Comparison of ENCODE assay signal across 25 cellular contexts in the genomic region with DNA sequence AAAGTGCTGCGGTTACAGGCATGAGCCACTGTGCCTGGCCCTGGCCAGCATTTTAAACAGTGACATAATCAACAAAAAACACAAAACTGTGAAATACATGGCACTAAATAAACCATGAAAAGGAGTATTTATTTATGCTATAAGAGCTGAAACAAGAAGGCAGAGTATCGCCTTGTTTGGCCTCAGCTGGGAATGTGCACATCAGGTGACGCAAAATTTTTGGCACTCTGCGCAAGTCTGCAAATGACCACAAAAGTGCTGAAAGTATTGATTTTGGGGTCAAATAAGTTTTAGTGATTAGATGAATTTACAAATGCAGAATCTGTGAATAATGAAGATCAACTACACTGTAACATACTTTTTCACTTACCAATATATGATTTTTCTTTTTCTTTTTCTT. TPM values are rescaled to one million over a fixed set of nuclear protein-coding genes. Genes with fewer than 3 reads are reported as not detected.
DNase-seq lines count a peak whose midpoint lies in the region; ATAC-seq and TF ChIP-seq lines count a peak whose summit lies in the region.
"Had no signal": no experiment of that assay in that cellular context is flagged by ENCODE, and none has a peak within 500 bp of the region (broad histone marks: within the 10 kb centered on the region; RNA-seq: fewer than 3 reads in every experiment).

No MANE protein-coding gene starts in this region.

- H3K27ac Mint-ChIP-seq in activated CD4-positive, alpha-beta T cell treated with anti-CD3 and anti-CD28 coated beads, Interleukin-2, amount 10 ng/mL, durations not matched to agents 24 days and 14 days, result no peak overlapping the region
- H3K27ac Mint-ChIP-seq in activated CD8-positive, alpha-beta memory T cell treated with anti-CD3 and anti-CD28 coated beads, Interleukin-2, amount 10 ng/mL, durations not matched to agents 7 days and 5 days, result no peak overlapping the region
- H3K27ac Mint-ChIP-seq in immature natural killer cell, result no peak overlapping the region
- H3K27ac Mint-ChIP-seq: CD14-positive monocyte; CD4-positive, CD25-positive, alpha-beta regulatory T cell; CD8-positive, alpha-beta memory T cell had no signal

- no peak overlapping the region for H3K9ac ChIP-seq in liver (ENCODE audit: low read depth in 1 of 2, low read length in 2 of 2)
- H3K9ac ChIP-seq: BLaER1 had no signal

- intact Hi-C loops in activated CD4-positive, alpha-beta T cell treated with anti-CD3 and anti-CD28 coated beads, Interleukin-2, amount 10 ng/mL, durations not matched to agents 24 days and 14 days (cut with micrococcal nuclease), result no loop called here

- no peaks in the 10 kb centered on the region for H3K9me3 ChIP-seq in liver (ENCODE audit: control insufficient read depth in 4 of 4, low read length in 3 of 4)
- H3K9me3 ChIP-seq: A549, BE2C, BLaER1 had no signal

- H3K27me3 Mint-ChIP-seq in activated CD4-positive, alpha-beta T cell treated with anti-CD3 and anti-CD28 coated beads, Interleukin-2, amount 10 ng/mL, durations not matched to agents 24 days and 14 days, result peaks cover 5% of the 10 kb centered on the region
- H3K27me3 Mint-ChIP-seq in activated CD8-positive, alpha-beta memory T cell treated with anti-CD3 and anti-CD28 coated beads, Interleukin-2, amount 10 ng/mL, durations not matched to agents 7 days and 5 days, result peaks cover 4% of the 10 kb centered on the region
- H3K27me3 Mint-ChIP-seq in immature natural killer cell (ENCODE audit: low read depth in 3 of 3), result peaks cover 0 to 2% (median 2%) of the 10 kb centered on the region in 3 donors
- H3K27me3 Mint-ChIP-seq: CD4-positive, alpha-beta memory T cell had no signal

- peaks cover 10% of the 10 kb centered on the region for H3K9me3 Mint-ChIP-seq in activated CD4-positive, alpha-beta T cell treated with anti-CD3 and anti-CD28 coated beads, Interleukin-2, amount 10 ng/mL, durations not matched to agents 24 days and 14 days
- no peaks in the 10 kb centered on the region for H3K9me3 Mint-ChIP-seq in activated CD8-positive, alpha-beta memory T cell treated with anti-CD3 and anti-CD28 coated beads, Interleukin-2, amount 10 ng/mL, durations not matched to agents 7 days and 5 days (ENCODE audit: low read depth)
- no peaks in the 10 kb centered on the region for H3K9me3 Mint-ChIP-seq in immature natural killer cell

- H3K4me3 Mint-ChIP-seq in activated CD4-positive, alpha-beta T cell treated with anti-CD3 and anti-CD28 coated beads, Interleukin-2, amount 10 ng/mL, durations not matched to agents 24 days and 14 days, result no peak overlapping the region
- H3K4me3 Mint-ChIP-seq in activated CD8-positive, alpha-beta memory T cell treated with anti-CD3 and anti-CD28 coated beads, Interleukin-2, amount 10 ng/mL, durations not matched to agents 7 days and 5 days, result no peak overlapping the region
- no peak overlapping the region for H3K4me3 Mint-ChIP-seq in immature natural killer cell
- H3K4me3 Mint-ChIP-seq: CD14-positive monocyte; CD4-positive, alpha-beta memory T cell; CD4-positive, CD25-positive, alpha-beta regulatory T cell; CD8-positive, alpha-beta memory T cell had no signal

- no peaks in the 10 kb centered on the region for H3K36me3 ChIP-seq in liver (ENCODE audit: control insufficient read depth in 4 of 4, insufficient read depth in 3 of 4, low read depth in 1 of 4, low read length in 3 of 4)
- H3K36me3 ChIP-seq: BLaER1 had no signal

- 50% methylated on average over 4 of the region's 4 CpGs for whole genome bisulfite sequencing in liver

- peak; percentile 40 for DNase-seq in activated CD4-positive, alpha-beta T cell treated with anti-CD3 and anti-CD28 coated beads, Interleukin-2, amount 10 ng/mL, durations not matched to agents 24 days and 14 days
- DNase-seq in activated CD4-positive, alpha-beta T cell treated with anti-CD3 and anti-CD28 coated beads, Interleukin-2, amount 50 U/mL, for 48 hours, result no peak
- peak; percentile 72 for DNase-seq in left lobe of liver (ENCODE audit: low spot score)
- no peak for DNase-seq in ureter (ENCODE audit: low spot score)
- DNase-seq in activated CD8-positive, alpha-beta memory T cell treated with anti-CD3 and anti-CD28 coated beads, Interleukin-2, amount 10 ng/mL, durations not matched to agents 7 days and 5 days, result no peak
- DNase-seq in immature natural killer cell, result no peak
- DNase-seq: BE2C; C1 segment of cervical spinal cord; CD4-positive, alpha-beta memory T cell; CD4-positive, CD25-positive, alpha-beta regulatory T cell; CD8-positive, alpha-beta memory T cell; COR-L47; DMS 273 treated with DMSO at 0.1 percent for 48 hours; DMS153; DMS53; DMS79; DND-41; EL; GDM1 had no signal

- TF ChIP-seq RAD21 in liver (IDR thresholded peaks at IDR 0.05), result no peak

- H3K27ac ChIP-seq in liver (ENCODE audit: low read depth in 1 of 2, low read length in 2 of 2), result no peak overlapping the region
- H3K27ac ChIP-seq: 22Rv1, A549, BLaER1 had no signal

- TF ChIP-seq CTCF in liver (IDR thresholded peaks at IDR 0.05; ENCODE audit: low read depth, low read length, missing input control), result no peak

- peaks cover 0 to 5% (median under 1%) of the 10 kb centered on the region in 4 donors for H3K4me1 ChIP-seq in liver (ENCODE audit: control insufficient read depth in 4 of 4, insufficient read depth in 4 of 4, low read length in 3 of 4)
- H3K4me1 ChIP-seq: A549, BE2C had no signal

- H3K36me3 Mint-ChIP-seq in activated CD4-positive, alpha-beta T cell treated with anti-CD3 and anti-CD28 coated beads, Interleukin-2, amount 10 ng/mL, durations not matched to agents 24 days and 14 days (ENCODE audit: low read depth), result no peaks in the 10 kb centered on the region
- no peaks in the 10 kb centered on the region for H3K36me3 Mint-ChIP-seq in activated CD8-positive, alpha-beta memory T cell treated with anti-CD3 and anti-CD28 coated beads, Interleukin-2, amount 10 ng/mL, durations not matched to agents 7 days and 5 days
- H3K36me3 Mint-ChIP-seq in immature natural killer cell, result no peaks in the 10 kb centered on the region
- H3K36me3 Mint-ChIP-seq: CD14-positive monocyte; CD4-positive, alpha-beta memory T cell; CD4-positive, CD25-positive, alpha-beta regulatory T cell; CD8-positive, alpha-beta memory T cell had no signal

- no peak overlapping the region for H3K4me3 ChIP-seq in liver (ENCODE audit: low read depth in 1 of 3, low read length in 3 of 3)
- H3K4me3 ChIP-seq: A549, BLaER1, GM12878 had no signal

- H3K4me1 Mint-ChIP-seq in activated CD4-positive, alpha-beta T cell treated with anti-CD3 and anti-CD28 coated beads, Interleukin-2, amount 10 ng/mL, durations not matched to agents 24 days and 14 days, result no peaks in the 10 kb centered on the region
- H3K4me1 Mint-ChIP-seq in activated CD8-positive, alpha-beta memory T cell treated with anti-CD3 and anti-CD28 coated beads, Interleukin-2, amount 10 ng/mL, durations not matched to agents 7 days and 5 days, result no peaks in the 10 kb centered on the region
- no peaks in the 10 kb centered on the region for H3K4me1 Mint-ChIP-seq in immature natural killer cell
- H3K4me1 Mint-ChIP-seq: CD14-positive monocyte; CD4-positive, alpha-beta memory T cell; CD4-positive, CD25-positive, alpha-beta regulatory T cell; CD8-positive, alpha-beta memory T cell had no signal

- no peaks in the 10 kb centered on the region for H3K27me3 ChIP-seq in liver (ENCODE audit: control insufficient read depth in 4 of 4, insufficient read depth in 4 of 4, low read length in 3 of 4)
- H3K27me3 ChIP-seq: BE2C, BLaER1 had no signal

- peak; percentile 91 for ATAC-seq in left lobe of liver
- ATAC-seq in activated CD8-positive, alpha-beta memory T cell treated with anti-CD3 and anti-CD28 coated beads, Interleukin-2, amount 10 ng/mL, durations not matched to agents 7 days and 5 days, result no peak
- ATAC-seq: A549, GM12878 had no signal

- CTCF ChIA-PET in activated CD8-positive, alpha-beta memory T cell treated with anti-CD3 and anti-CD28 coated beads, Interleukin-2, amount 10 ng/mL, durations not matched to agents 7 days and 5 days (lab: Charles Lee), result interaction anchor here (0.6 to 4.0 kb wide), 2 partner anchors 377 to 542 kb away, joined by 3 to 20 read pairs; no protein-coding TSS in a partner anchor

TF ChIP-seq in liver, 16 proteins besides CTCF, POLR2A, EP300 and RAD21:
- no peak for TF ChIP-seq FOXA2 (IDR thresholded peaks at IDR 0.05)
- TF ChIP-seq, protein P1, sequence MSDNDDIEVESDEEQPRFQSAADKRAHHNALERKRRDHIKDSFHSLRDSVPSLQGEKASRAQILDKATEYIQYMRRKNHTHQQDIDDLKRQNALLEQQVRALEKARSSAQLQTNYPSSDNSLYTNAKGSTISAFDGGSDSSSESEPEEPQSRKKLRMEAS (IDR thresholded peaks at IDR 0.05), result peak; percentile 17
- no peak for TF ChIP-seq GABPA (IDR thresholded peaks at IDR 0.05 in 1 of 2, conservative IDR thresholded peaks at IDR 0.05 in 1 of 2)
- TF ChIP-seq, protein P2, sequence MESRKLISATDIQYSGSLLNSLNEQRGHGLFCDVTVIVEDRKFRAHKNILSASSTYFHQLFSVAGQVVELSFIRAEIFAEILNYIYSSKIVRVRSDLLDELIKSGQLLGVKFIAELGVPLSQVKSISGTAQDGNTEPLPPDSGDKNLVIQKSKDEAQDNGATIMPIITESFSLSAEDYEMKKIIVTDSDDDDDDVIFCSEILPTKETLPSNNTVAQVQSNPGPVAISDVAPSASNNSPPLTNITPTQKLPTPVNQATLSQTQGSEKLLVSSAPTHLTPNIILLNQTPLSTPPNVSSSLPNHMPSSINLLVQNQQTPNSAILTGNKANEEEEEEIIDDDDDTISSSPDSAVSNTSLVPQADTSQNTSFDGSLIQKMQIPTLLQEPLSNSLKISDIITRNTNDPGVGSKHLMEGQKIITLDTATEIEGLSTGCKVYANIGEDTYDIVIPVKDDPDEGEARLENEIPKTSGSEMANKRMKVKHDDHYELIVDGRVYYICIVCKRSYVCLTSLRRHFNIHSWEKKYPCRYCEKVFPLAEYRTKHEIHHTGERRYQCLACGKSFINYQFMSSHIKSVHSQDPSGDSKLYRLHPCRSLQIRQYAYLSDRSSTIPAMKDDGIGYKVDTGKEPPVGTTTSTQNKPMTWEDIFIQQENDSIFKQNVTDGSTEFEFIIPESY (IDR thresholded peaks at IDR 0.05), result peak; percentile 27
- peak in 1 of 2 donors; percentile 37 for TF ChIP-seq HNF4A (conservative IDR thresholded peaks at IDR 0.05)
- TF ChIP-seq RXRA (IDR thresholded peaks at IDR 0.05), result peak; percentile 71 to 76
- peak; percentile 29 for TF ChIP-seq YY1 (IDR thresholded peaks at IDR 0.05)

RNA-seq across cellular contexts. Expression of a gene that starts 36.6 kb away (rescaled TPM):
- 506 and 534 TPM in 2 replicates for total RNA-seq in activated CD4-positive, alpha-beta T cell treated with anti-CD3 and anti-CD28 coated beads, Interleukin-2, amount 10 ng/mL, durations not matched to agents 24 days and 14 days
- total RNA-seq in left lobe of liver (116 TPM), liver (100 to 1,000 TPM in 1 of 2 donors, 10 to 100 TPM in 1; 46.9 to 120 TPM), ureter (152 TPM)
- polyA plus RNA-seq in liver (100 to 1,000 TPM in 1 of 2 donors, 10 to 100 TPM in 1; 52.9 to 204 TPM), immature natural killer cell (100 to 1,000 TPM; 339 to 579 (median 435) TPM)
- total RNA-seq in activated CD8-positive, alpha-beta memory T cell treated with anti-CD3 and anti-CD28 coated beads, Interleukin-2, amount 10 ng/mL, durations not matched to agents 7 days and 5 days, result 100 to 1,000 TPM in 1 of 2 experiments, 10 to 100 TPM in 1; 82.9 to 245 TPM

Comparison
In these comparisons a context has a peak if more than half of its experiments do, and no peak if none do; other contexts are left out.
1. DNase-seq: peak in activated CD4-positive, alpha-beta T cell treated with anti-CD3 and anti-CD28 coated beads, Interleukin-2, amount 10 ng/mL, durations not matched to agents 24 days and 14 days (single experiment) and left lobe of liver (single experiment); none in activated CD4-positive, alpha-beta T cell treated with anti-CD3 and anti-CD28 coated beads, Interleukin-2, amount 50 U/mL, for 48 hours (0 of 2), ureter (single experiment), activated CD8-positive, alpha-beta memory T cell treated with anti-CD3 and anti-CD28 coated beads, Interleukin-2, amount 10 ng/mL, durations not matched to agents 7 days and 5 days (single experiment) and immature natural killer cell (0 of 3).